ENCODE assay signal across 1 cellular context in genomic region chr2:18829331-18829902, GRCh38.
TF ChIP-seq lines count a peak whose summit lies in the region.

No MANE protein-coding gene starts in this region.

TF ChIP-seq in HepG2, 621 proteins besides CTCF, POLR2A, EP300 and RAD21 (continued from another document):
- TF ChIP-seq ZNF646 (CRISPR knock-in tag; IDR thresholded peaks at IDR 0.05) (no peak), NFE2 (CRISPR knock-in tag; IDR thresholded peaks at IDR 0.05) (no peak), ZNF276 (CRISPR knock-in tag; IDR thresholded peaks at IDR 0.05; ENCODE audit: low read depth) (no peak), ZNF639 (CRISPR knock-in tag; conservative IDR thresholded peaks at IDR 0.05) (no peak), SRF (IDR thresholded peaks at IDR 0.05; ENCODE audit: low read depth, low read length) (no peak), ZNF101 (CRISPR knock-in tag; IDR thresholded peaks at IDR 0.05; ENCODE audit: borderline replicate concordance, low read depth) (no peak), ARID2 (CRISPR knock-in tag; IDR thresholded peaks at IDR 0.05; ENCODE audit: borderline replicate concordance) (no peak), CSRNP2 (CRISPR knock-in tag; conservative IDR thresholded peaks at IDR 0.05; ENCODE audit: low read depth) (no peak), ZNF775 (CRISPR knock-in tag; IDR thresholded peaks at IDR 0.05; ENCODE audit: borderline replicate concordance) (no peak), U2AF1 (optimal IDR thresholded peaks at IDR 0.05; ENCODE audit: low read depth, low read length) (no peak), ARNT2 (CRISPR knock-in tag; IDR thresholded peaks at IDR 0.05; ENCODE audit: low read depth) (no peak), HOXD1 (CRISPR knock-in tag; IDR thresholded peaks at IDR 0.05) (no peak)
